In genomic region chr17:5706835-5707234, GRCh38 we compare ENCODE assay signal across 8 cellular contexts.
DNase-seq lines count a peak whose midpoint lies in the region; ATAC-seq lines count a peak whose summit lies in the region.

No MANE protein-coding gene starts in this region.

- ATAC-seq in GM18511 (IDR thresholded peaks at IDR 0.05; ENCODE audit: unreplicated experiment): no peak
- no peak for ATAC-seq in HG03342 (IDR thresholded peaks at IDR 0.05; ENCODE audit: unreplicated experiment)

- DNase-seq in DMS53 treated with DMSO at 0.1 percent for 48 hours (lab: John Stamatoyannopoulos, UW; ENCODE audit: unreplicated experiment) (peak; percentile 60), LoVo (ENCODE audit: low spot score) (peak; percentile 15), SW480 (ENCODE audit: low spot score) (peak; percentile 39), anterior cingulate cortex (lab: John Stamatoyannopoulos, UW) (peak in 49 of 58 donors; percentile 4 to 74 (median 38)), iPS-NIHi11 (ENCODE audit: low spot score) (peak; percentile 78)
- DNase-seq in stimulated activated CD4-positive, alpha-beta T cell treated with anti-CD3 and anti-CD28 coated beads, Interleukin-12 subunit alpha, Interleukin-12 subunit beta, amount 100 ng/mL, for 48 hours (ENCODE audit: low read depth in 2 of 3, low spot score in 1 of 3): peak; percentile 21 to 51 (median 44)

Comparison
In these comparisons a context has a peak if more than half of its experiments do, and no peak if none do; other contexts are left out.
1. DNase-seq: peak in every context shown above with its lines; median percentile 78 in iPS-NIHi11; 60 in DMS53 treated with DMSO at 0.1 percent for 48 hours; 44 in stimulated activated CD4-positive, alpha-beta T cell treated with anti-CD3 and anti-CD28 coated beads, Interleukin-12 subunit alpha, Interleukin-12 subunit beta, amount 100 ng/mL, for 48 hours; 39 in SW480; 38 in anterior cingulate cortex; 15 in LoVo.